10 cellular contexts compared by ENCODE assay signal in genomic region chr2:27681844-27682243, GRCh38. TPM values are rescaled to one million over a fixed set of nuclear protein-coding genes. Genes with fewer than 3 reads are reported as not detected.
DNase-seq lines count a peak whose midpoint lies in the region; ATAC-seq and TF ChIP-seq lines count a peak whose summit lies in the region.
"Had no signal": no experiment of that assay in that cellular context is flagged by ENCODE, and none has a peak within 500 bp of the region (broad histone marks: within the 10 kb centered on the region; RNA-seq: fewer than 3 reads in every experiment).

No MANE protein-coding gene starts in this region.

- peak overlapping the region; percentile 30 for H3K27ac Mint-ChIP-seq in dendritic cell treated with granulocyte-macrophage colony-stimulating factor and Interleukin-4, amounts not matched to agents 40 ng/mL and 50 ng/mL, for 4 days

- H3K9me3 Mint-ChIP-seq in dendritic cell treated with granulocyte-macrophage colony-stimulating factor and Interleukin-4, amounts not matched to agents 40 ng/mL and 50 ng/mL, for 4 days: no peaks in the 10 kb centered on the region

- ATAC-seq in HG03565 (IDR thresholded peaks at IDR 0.05; ENCODE audit: unreplicated experiment) (no peak), HG03039 (IDR thresholded peaks at IDR 0.05; ENCODE audit: unreplicated experiment) (no peak)

- H3K4me3 ChIP-seq in BJ (ENCODE audit: low read depth, low read length): no peak overlapping the region

- DNase-seq in BJ (ENCODE audit: low read depth) (peak; percentile 15), M059J (ENCODE audit: low read depth) (peak; percentile 47), myocyte (ENCODE audit: low read depth) (peak; percentile 51), NCI-H526 (lab: John Stamatoyannopoulos, UW) (no peak), NCI-H187 treated with DMSO at 0.1 percent for 48 hours (lab: John Stamatoyannopoulos, UW) (no peak)
- DNase-seq: GF-D8, left cardiac atrium had no signal

- TF ChIP-seq CTCF in BJ (IDR thresholded peaks at IDR 0.05; ENCODE audit: insufficient read depth, low read depth, low read length): no peak

- H3K27me3 Mint-ChIP-seq in dendritic cell treated with granulocyte-macrophage colony-stimulating factor and Interleukin-4, amounts not matched to agents 40 ng/mL and 50 ng/mL, for 4 days: no peaks in the 10 kb centered on the region

- POLR2A ChIA-PET in BJ (lab: Charles Lee): interaction anchor here (0.7 kb wide), 1 partner anchor 35 kb away, joined by 7 read pairs; no protein-coding TSS in a partner anchor

- H3K36me3 Mint-ChIP-seq in dendritic cell treated with granulocyte-macrophage colony-stimulating factor and Interleukin-4, amounts not matched to agents 40 ng/mL and 50 ng/mL, for 4 days (ENCODE audit: low read depth): peaks cover 89% of the 10 kb centered on the region

- intact Hi-C loops in dendritic cell treated with granulocyte-macrophage colony-stimulating factor and Interleukin-4, amounts not matched to agents 40 ng/mL and 50 ng/mL, for 4 days (cut with micrococcal nuclease): no loop called here

- CTCF ChIA-PET in BJ (lab: Yijun Ruan, JAX): interaction anchor here (0.7 to 4.3 kb wide), 12 partner anchors 10 to 786 kb away, joined by 3 to 28 read pairs (median 4); partner anchors contain the start of gene PPM1G

- H3K27me3 ChIP-seq in BJ (ENCODE audit: control insufficient read depth, insufficient read depth, low read length): no peaks in the 10 kb centered on the region

- peaks cover 5% of the 10 kb centered on the region for H3K4me1 Mint-ChIP-seq in dendritic cell treated with granulocyte-macrophage colony-stimulating factor and Interleukin-4, amounts not matched to agents 40 ng/mL and 50 ng/mL, for 4 days (ENCODE audit: low read depth)

- H3K4me3 Mint-ChIP-seq in dendritic cell treated with granulocyte-macrophage colony-stimulating factor and Interleukin-4, amounts not matched to agents 40 ng/mL and 50 ng/mL, for 4 days: no peak overlapping the region

- peaks cover 5% of the 10 kb centered on the region; the same call in 1 of the 2 replicates for H3K36me3 ChIP-seq in BJ (ENCODE audit: control insufficient read depth, insufficient read depth, low read length)

RNA-seq across cellular contexts. Expression of gene SLC4A1AP, which starts 18.2 kb away (rescaled TPM):
- polyA plus RNA-seq in BJ (2011; rRNA removed): 8.8 and 10.1 TPM in 2 replicates
- 5.1 and 8.0 TPM in 2 replicates for polyA minus RNA-seq in BJ (2011; rRNA and poly(A)+ RNA removed)
- total RNA-seq in M059J (2014; rRNA removed; shearing (Covaris generic)): 19.8 and 35.1 TPM in 2 replicates
- 34.7 and 41.2 TPM in 2 replicates for total RNA-seq in myocyte
- 18.0 TPM for polyA plus RNA-seq in myocyte (2012)

RNA-seq across cellular contexts. Expression of gene SUPT7L, which starts 18.4 kb away (rescaled TPM):
- polyA plus RNA-seq in BJ (2011; rRNA removed): 43.5 and 52.0 TPM in 2 replicates
- polyA minus RNA-seq in BJ (2011; rRNA and poly(A)+ RNA removed): 32.0 and 43.6 TPM in 2 replicates
- 22.0 and 27.8 TPM in 2 replicates for total RNA-seq in M059J (2014; rRNA removed; shearing (Covaris generic))
- 35.4 and 44.0 TPM in 2 replicates for total RNA-seq in myocyte
- 38.0 TPM for polyA plus RNA-seq in myocyte (2012)

RNA-seq across cellular contexts. Expression of gene GPN1, which starts 53.0 kb away (rescaled TPM):
- polyA plus RNA-seq in BJ (2011; rRNA removed): 40.8 and 61.0 TPM in 2 replicates
- polyA minus RNA-seq in BJ (2011; rRNA and poly(A)+ RNA removed): 20.0 and 33.6 TPM in 2 replicates
- 39.3 and 44.7 TPM in 2 replicates for total RNA-seq in M059J (2014; rRNA removed; shearing (Covaris generic))
- total RNA-seq in myocyte: 26.7 and 29.0 TPM in 2 replicates
- 37.6 TPM for polyA plus RNA-seq in myocyte (2012)

RNA-seq across cellular contexts. Expression of gene CCDC121, which starts 53.0 kb away (rescaled TPM):
- 0.58 and 0.86 TPM in 2 replicates for polyA plus RNA-seq in BJ (2011; rRNA removed)
- polyA minus RNA-seq in BJ (2011; rRNA and poly(A)+ RNA removed): 0.26 and 0.90 TPM in 2 replicates
- 0.42 and 1.4 TPM in 2 replicates for total RNA-seq in M059J (2014; rRNA removed; shearing (Covaris generic))
- 1.8 and 3.0 TPM in 2 replicates for total RNA-seq in myocyte
- polyA plus RNA-seq in myocyte (2012): 1.2 TPM

Comparison
In these comparisons a context has a peak if more than half of its experiments do, and no peak if none do; other contexts are left out.
1. DNase-seq: peak in BJ (single experiment), M059J (single experiment) and myocyte (single experiment); none in NCI-H526 (0 of 2) and NCI-H187 treated with DMSO at 0.1 percent for 48 hours (single experiment).